9 cellular contexts compared by ENCODE assay signal in the genomic region with DNA sequence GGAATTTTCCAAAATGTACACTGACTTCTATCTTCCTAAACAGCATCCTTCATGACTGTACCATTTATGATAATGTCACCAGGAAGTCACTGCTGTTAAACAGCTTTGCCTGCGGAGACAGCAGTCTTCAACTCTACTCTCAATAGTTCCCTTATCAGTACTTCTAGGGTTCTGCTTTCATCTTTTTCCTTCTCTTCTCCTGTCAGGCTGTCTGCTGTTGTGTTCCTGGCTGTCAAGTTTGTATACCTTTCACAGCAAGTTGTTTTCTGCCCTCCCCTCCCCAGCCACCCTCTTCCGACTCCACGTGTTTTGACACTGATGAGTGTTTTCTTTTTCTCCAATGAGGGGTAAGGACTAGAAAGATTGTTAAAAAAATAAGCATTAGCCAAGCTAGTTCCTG. TPM values are rescaled to one million over a fixed set of nuclear protein-coding genes. Genes with fewer than 3 reads are reported as not detected.
DNase-seq lines count a peak whose midpoint lies in the region; ATAC-seq and TF ChIP-seq lines count a peak whose summit lies in the region.
"Had no signal": no experiment of that assay in that cellular context is flagged by ENCODE, and none has a peak within 500 bp of the region (broad histone marks: within the 10 kb centered on the region; RNA-seq: fewer than 3 reads in every experiment).

No MANE protein-coding gene starts in this region.

- peak overlapping the region; percentile 23 to 83 (median 63) for H3K4me3 Mint-ChIP-seq in CD4-positive, CD25-positive, alpha-beta regulatory T cell
- H3K4me3 Mint-ChIP-seq in activated CD4-positive, alpha-beta memory T cell treated with anti-CD3 and anti-CD28 coated beads for 36 hours = peak overlapping the region; percentile 8

- no peak for TF ChIP-seq POLR2A in ovary (IDR thresholded peaks at IDR 0.05)

- no peak for TF ChIP-seq EP300 in ovary (IDR thresholded peaks at IDR 0.05)

- H3K9me3 ChIP-seq in CD4-positive, CD25-positive, alpha-beta regulatory T cell (ENCODE audit: control insufficient read depth in 2 of 2, low read length in 2 of 2) = no peaks in the 10 kb centered on the region
- H3K9me3 ChIP-seq in HUES64 (ENCODE audit: insufficient read depth, low read depth, low read length) (no peaks in the 10 kb centered on the region), mesodermal cell (ENCODE audit: control insufficient read depth, low read length) (no peaks in the 10 kb centered on the region), ovary (no peaks in the 10 kb centered on the region)

- no peak for DNase-seq in CD4-positive, CD25-positive, alpha-beta regulatory T cell
- no peak for DNase-seq in activated CD4-positive, alpha-beta memory T cell treated with anti-CD3 and anti-CD28 coated beads for 36 hours
- DNase-seq in GM03348 (ENCODE audit: low spot score) (no peak), CD1c-positive myeloid dendritic cell (ENCODE audit: extremely low spot score) (no peak), ovary (no peak)
- DNase-seq: DMS79 treated with DMSO at 0.1 percent for 48 hours had no signal

- POLR2A ChIA-PET in activated CD4-positive, alpha-beta memory T cell treated with anti-CD3 and anti-CD28 coated beads for 36 hours (lab: Charles Lee) = no interaction called here

- H3K27me3 Mint-ChIP-seq in CD4-positive, CD25-positive, alpha-beta regulatory T cell = no peaks in the 10 kb centered on the region
- H3K27me3 Mint-ChIP-seq in activated CD4-positive, alpha-beta memory T cell treated with anti-CD3 and anti-CD28 coated beads for 36 hours = no peaks in the 10 kb centered on the region

- H3K36me3 Mint-ChIP-seq in CD4-positive, CD25-positive, alpha-beta regulatory T cell = peaks cover 40% of the 10 kb centered on the region
- H3K36me3 Mint-ChIP-seq in activated CD4-positive, alpha-beta memory T cell treated with anti-CD3 and anti-CD28 coated beads for 36 hours = peaks cover 38% of the 10 kb centered on the region

- H3K36me3 ChIP-seq in CD4-positive, CD25-positive, alpha-beta regulatory T cell (ENCODE audit: control insufficient read depth, insufficient read depth, low read length) = peaks cover 30% of the 10 kb centered on the region
- H3K36me3 ChIP-seq in HUES64 (ENCODE audit: insufficient read depth, low read length) = peaks cover 57% of the 10 kb centered on the region
- H3K36me3 ChIP-seq in mesodermal cell (ENCODE audit: control insufficient read depth, insufficient read depth, low read length) = peaks cover 49% of the 10 kb centered on the region
- no peaks in the 10 kb centered on the region for H3K36me3 ChIP-seq in ovary

- no peak overlapping the region for H3K9ac ChIP-seq in HUES64 (ENCODE audit: low read depth, low read length)

- peak overlapping the region in 2 of 3 donors; percentile 73 to 89 for H3K27ac Mint-ChIP-seq in CD4-positive, CD25-positive, alpha-beta regulatory T cell
- peak overlapping the region; percentile 50 for H3K27ac Mint-ChIP-seq in activated CD4-positive, alpha-beta memory T cell treated with anti-CD3 and anti-CD28 coated beads for 36 hours

- no peak for ATAC-seq in CD4-positive, CD25-positive, alpha-beta regulatory T cell (ENCODE audit: low read depth in 2 of 2)
- ATAC-seq in GM19324 (IDR thresholded peaks at IDR 0.05; ENCODE audit: low FRiP score, unreplicated experiment) = no peak

- CTCF ChIA-PET in activated CD4-positive, alpha-beta memory T cell treated with anti-CD3 and anti-CD28 coated beads for 36 hours (lab: Charles Lee) = no interaction called here

- H3K4me3 ChIP-seq in CD4-positive, CD25-positive, alpha-beta regulatory T cell (ENCODE audit: low read depth, low read length) = peak overlapping the region; percentile 8
- H3K4me3 ChIP-seq in HUES64 (ENCODE audit: low read length) (0 out of 2 replicates have a peak overlapping the region, but pooled peaks have one; percentile 100), mesodermal cell (ENCODE audit: extremely low read depth, insufficient read depth, low read length, poor library complexity, severe bottlenecking) (no peak overlapping the region), ovary (no peak overlapping the region)

- intact Hi-C loops in activated CD4-positive, alpha-beta memory T cell treated with anti-CD3 and anti-CD28 coated beads for 36 hours (cut with micrococcal nuclease) = no loop called here
- intact Hi-C loops in ovary (cut with DNase I) = no loop called here

- 75% methylated on average over 2 of the region's 3 CpGs for WGBS in HUES64
- 88% methylated on average over 1 of the region's 3 CpGs; no CpG with 5 or more reads in 1 of the 2 experiments for WGBS in mesodermal cell (ENCODE audit: insufficient coverage in 2 of 2), 2 experiments
- WGBS in ovary, 3 donors = 69 to 78% (median 75%) methylated on average over 3 of the region's 3 CpGs

- peaks cover 45% of the 10 kb centered on the region for H3K4me1 ChIP-seq in CD4-positive, CD25-positive, alpha-beta regulatory T cell (ENCODE audit: control insufficient read depth, insufficient read depth, low read length, poor library complexity, severe bottlenecking)
- H3K4me1 ChIP-seq in HUES64 (ENCODE audit: insufficient read depth, low read length) = peaks cover 12% of the 10 kb centered on the region
- peaks cover 19% of the 10 kb centered on the region for H3K4me1 ChIP-seq in mesodermal cell (ENCODE audit: control insufficient read depth, insufficient read depth, low read length, poor library complexity, severe bottlenecking)
- peaks cover 5% of the 10 kb centered on the region for H3K4me1 ChIP-seq in ovary (ENCODE audit: insufficient read depth)

- no peaks in the 10 kb centered on the region for H3K9me3 Mint-ChIP-seq in CD4-positive, CD25-positive, alpha-beta regulatory T cell
- H3K9me3 Mint-ChIP-seq in activated CD4-positive, alpha-beta memory T cell treated with anti-CD3 and anti-CD28 coated beads for 36 hours = no peaks in the 10 kb centered on the region

- H3K27ac ChIP-seq in CD4-positive, CD25-positive, alpha-beta regulatory T cell (ENCODE audit: insufficient read depth, low read length, poor library complexity, severe bottlenecking) = no peak overlapping the region
- H3K27ac ChIP-seq in HUES64 (ENCODE audit: low read depth, low read length) (no peak overlapping the region), mesodermal cell (ENCODE audit: low read depth, low read length, severe bottlenecking) (peak overlapping the region; percentile 66), ovary (no peak overlapping the region)

- peaks cover 30 to 73% (median 37%) of the 10 kb centered on the region in 4 donors for H3K4me1 Mint-ChIP-seq in CD4-positive, CD25-positive, alpha-beta regulatory T cell
- H3K4me1 Mint-ChIP-seq in activated CD4-positive, alpha-beta memory T cell treated with anti-CD3 and anti-CD28 coated beads for 36 hours (ENCODE audit: low read depth) = peaks cover 45% of the 10 kb centered on the region

- no peaks in the 10 kb centered on the region for H3K27me3 ChIP-seq in CD4-positive, CD25-positive, alpha-beta regulatory T cell (ENCODE audit: control insufficient read depth, insufficient read depth, low read length)
- no peaks in the 10 kb centered on the region for H3K27me3 ChIP-seq in HUES64 (ENCODE audit: insufficient read depth, low read length)
- H3K27me3 ChIP-seq in ovary = no peaks in the 10 kb centered on the region

- no peak for TF ChIP-seq CTCF in ovary (IDR thresholded peaks at IDR 0.05)

RNA-seq across cellular contexts. Expression of gene UPF3A, which starts 2.2 kb away (rescaled TPM):
- total RNA-seq in CD4-positive, CD25-positive, alpha-beta regulatory T cell = 50.0 TPM
- polyA plus RNA-seq in CD4-positive, CD25-positive, alpha-beta regulatory T cell = 10 to 100 TPM; 14.5 to 30.7 (median 16.4) TPM
- polyA plus RNA-seq in HUES64 (2013, experiment 1 of 2) = 62.9 TPM
- 67.1 TPM for polyA plus RNA-seq in HUES64 (2013, experiment 2 of 2)
- 10 to 100 TPM; 46.8 to 48.5 TPM for total RNA-seq in activated CD4-positive, alpha-beta memory T cell treated with anti-CD3 and anti-CD28 coated beads for 36 hours
- 69.7 TPM for polyA plus RNA-seq in mesodermal cell (2013, experiment 1 of 2)
- polyA plus RNA-seq in mesodermal cell (2013, experiment 2 of 2) = 74.9 TPM
- 10 to 100 TPM; 29.2 to 45.0 (median 39.2) TPM for total RNA-seq in ovary
- polyA plus RNA-seq in ovary = 10 to 100 TPM; 48.9 to 54.8 TPM

RNA-seq across cellular contexts. Expression of gene CHAMP1, which starts 30.7 kb away (rescaled TPM):
- total RNA-seq in CD4-positive, CD25-positive, alpha-beta regulatory T cell = 12.9 TPM
- polyA plus RNA-seq in CD4-positive, CD25-positive, alpha-beta regulatory T cell = 1 to 10 TPM; 7.8 to 9.6 (median 8.6) TPM
- polyA plus RNA-seq in HUES64 (2013, experiment 1 of 2) = 43.0 TPM
- 46.8 TPM for polyA plus RNA-seq in HUES64 (2013, experiment 2 of 2)
- 10 to 100 TPM; 53.6 to 55.4 TPM for total RNA-seq in activated CD4-positive, alpha-beta memory T cell treated with anti-CD3 and anti-CD28 coated beads for 36 hours
- polyA plus RNA-seq in mesodermal cell (2013, experiment 1 of 2) = 25.3 TPM
- 27.1 TPM for polyA plus RNA-seq in mesodermal cell (2013, experiment 2 of 2)
- 10 to 100 TPM; 13.1 to 31.8 (median 17.9) TPM for total RNA-seq in ovary
- 10 to 100 TPM in 1 of 2 donors, 1 to 10 TPM in 1; 7.2 to 34.4 TPM for polyA plus RNA-seq in ovary

RNA-seq across cellular contexts. Expression of gene CDC16, which starts 48.9 kb away (rescaled TPM):
- 56.8 TPM for total RNA-seq in CD4-positive, CD25-positive, alpha-beta regulatory T cell
- polyA plus RNA-seq in CD4-positive, CD25-positive, alpha-beta regulatory T cell = 10 to 100 TPM; 16.1 to 27.8 (median 20.6) TPM
- 68.9 TPM for polyA plus RNA-seq in HUES64 (2013, experiment 1 of 2)
- polyA plus RNA-seq in HUES64 (2013, experiment 2 of 2) = 64.1 TPM
- 10 to 100 TPM; 63.1 to 69.8 TPM for total RNA-seq in activated CD4-positive, alpha-beta memory T cell treated with anti-CD3 and anti-CD28 coated beads for 36 hours
- polyA plus RNA-seq in mesodermal cell (2013, experiment 1 of 2) = 66.3 TPM
- 57.1 TPM for polyA plus RNA-seq in mesodermal cell (2013, experiment 2 of 2)
- total RNA-seq in ovary = 10 to 100 TPM; 42.0 to 68.1 (median 55.2) TPM
- polyA plus RNA-seq in ovary = 10 to 100 TPM; 43.3 to 88.8 TPM

Comparison
In these comparisons a context has a peak if more than half of its experiments do, and no peak if none do; other contexts are left out.
1. H3K4me3 ChIP-seq: peak in CD4-positive, CD25-positive, alpha-beta regulatory T cell (single experiment) and HUES64 (single experiment); none in mesodermal cell (single experiment) and ovary (single experiment).